8 cellular contexts compared by ENCODE assay signal in genomic region chr14:56874375-56874774, GRCh38.
DNase-seq lines count a peak whose midpoint lies in the region; ATAC-seq and TF ChIP-seq lines count a peak whose summit lies in the region.

No MANE protein-coding gene starts in this region.

- no peaks in the 10 kb centered on the region for H3F3A ChIP-seq in smooth muscle cell (ENCODE audit: low read depth)

- BruUV-seq in Caco-2 (replicated peaks; lab: Mats Ljungman, UMichigan), result no TSS peak

- H4K20me1 ChIP-seq in hepatocyte (ENCODE audit: insufficient read depth, poor library complexity, severe bottlenecking) (no peaks in the 10 kb centered on the region), smooth muscle cell (ENCODE audit: low read depth) (no peaks in the 10 kb centered on the region)

- TF ChIP-seq CTCF in Caco-2 (IDR thresholded peaks at IDR 0.05; ENCODE audit: insufficient read depth in 1 of 2, low read depth in 1 of 2, low read length in 1 of 2, severe bottlenecking in 1 of 2, unreplicated experiment in 1 of 2) (peak; percentile 55 to 57), hepatocyte (IDR thresholded peaks at IDR 0.05; ENCODE audit: poor library complexity) (peak; percentile 40), smooth muscle cell (IDR thresholded peaks at IDR 0.05; ENCODE audit: borderline replicate concordance, insufficient read depth, poor library complexity, severe bottlenecking) (no peak)

- no peak overlapping the region for H3K4me3 Mint-ChIP-seq in Caco-2 (ENCODE audit: unreplicated experiment)
- H3K4me3 Mint-ChIP-seq in activated T-helper 17 cell treated with anti-CD3 and anti-CD28 coated beads, Interleukin-2, amount 50 U/mL, for 72 hours, result no peak overlapping the region
- no peak overlapping the region for H3K4me3 Mint-ChIP-seq in activated naive CD4-positive, alpha-beta T cell treated with anti-CD3 and anti-CD28 coated beads, Interleukin-2, amount 10 ng/mL, durations not matched to agents 7 days and 5 days

- H3K9me3 ChIP-seq in Caco-2 (no peaks in the 10 kb centered on the region), HAP-1 (no peaks in the 10 kb centered on the region), hepatocyte (ENCODE audit: low read depth) (no peaks in the 10 kb centered on the region), smooth muscle cell (replicated peaks; ENCODE audit: low read depth) (no peaks in the 10 kb centered on the region)

- H3K9me3 Mint-ChIP-seq in Caco-2 (ENCODE audit: unreplicated experiment), result no peaks in the 10 kb centered on the region
- no peaks in the 10 kb centered on the region for H3K9me3 Mint-ChIP-seq in activated T-helper 17 cell treated with anti-CD3 and anti-CD28 coated beads, Interleukin-2, amount 50 U/mL, for 72 hours
- no peaks in the 10 kb centered on the region for H3K9me3 Mint-ChIP-seq in activated naive CD4-positive, alpha-beta T cell treated with anti-CD3 and anti-CD28 coated beads, Interleukin-2, amount 10 ng/mL, durations not matched to agents 7 days and 5 days

- no peak overlapping the region for H2AFZ ChIP-seq in hepatocyte
- H2AFZ ChIP-seq in smooth muscle cell (ENCODE audit: low read depth), result no peak overlapping the region

- no peaks in the 10 kb centered on the region for H3K9me2 ChIP-seq in hepatocyte (replicated peaks; ENCODE audit: insufficient read depth)

- in situ Hi-C loops in HAP-1 (cut with MboI; ENCODE audit: low sequenced_read_pairs), result no loop called here

- H3K4me3 ChIP-seq in Caco-2 (ENCODE audit: low read depth, low read length) (no peak overlapping the region), HAP-1 (no peak overlapping the region), hepatocyte (no peak overlapping the region), smooth muscle cell (no peak overlapping the region)

- H3K27ac Mint-ChIP-seq in Caco-2 (ENCODE audit: unreplicated experiment), result no peak overlapping the region
- H3K27ac Mint-ChIP-seq in activated T-helper 17 cell treated with anti-CD3 and anti-CD28 coated beads, Interleukin-2, amount 50 U/mL, for 72 hours, result no peak overlapping the region
- no peak overlapping the region for H3K27ac Mint-ChIP-seq in activated naive CD4-positive, alpha-beta T cell treated with anti-CD3 and anti-CD28 coated beads, Interleukin-2, amount 10 ng/mL, durations not matched to agents 7 days and 5 days

- H3K4me1 ChIP-seq in Caco-2, result no peaks in the 10 kb centered on the region
- H3K4me1 ChIP-seq in HAP-1, result peaks cover 18% of the 10 kb centered on the region
- H3K4me1 ChIP-seq in hepatocyte (ENCODE audit: insufficient read depth), result no peaks in the 10 kb centered on the region
- H3K4me1 ChIP-seq in smooth muscle cell (ENCODE audit: low read depth), result no peaks in the 10 kb centered on the region

- H3K27ac ChIP-seq in hepatocyte (no peak overlapping the region), smooth muscle cell (ENCODE audit: low read depth) (no peak overlapping the region)

- intact Hi-C loops in Caco-2 (cut with micrococcal nuclease; ENCODE audit: unreplicated experiment), result loop anchor here (1.0 to 10.0 kb wide), 4 partner anchors 190 to 383 kb away; no protein-coding TSS in a partner anchor

- H3K4me2 ChIP-seq in hepatocyte (no peak overlapping the region), smooth muscle cell (no peak overlapping the region)

- H3K36me3 Mint-ChIP-seq in Caco-2 (ENCODE audit: insufficient read depth, unreplicated experiment), result no peaks in the 10 kb centered on the region
- no peaks in the 10 kb centered on the region for H3K36me3 Mint-ChIP-seq in activated T-helper 17 cell treated with anti-CD3 and anti-CD28 coated beads, Interleukin-2, amount 50 U/mL, for 72 hours (ENCODE audit: low read depth)
- H3K36me3 Mint-ChIP-seq in activated naive CD4-positive, alpha-beta T cell treated with anti-CD3 and anti-CD28 coated beads, Interleukin-2, amount 10 ng/mL, durations not matched to agents 7 days and 5 days, result no peaks in the 10 kb centered on the region

- WGBS in hepatocyte (ENCODE audit: low lambda C conversion rate, missing lambda C conversion rate), result 33% methylated on average over 5 of the region's 5 CpGs
- WGBS in smooth muscle cell (ENCODE audit: low lambda C conversion rate), result 23% methylated on average over 5 of the region's 5 CpGs

- H3K9ac ChIP-seq in smooth muscle cell (ENCODE audit: low read depth), result no peak overlapping the region

- H3K4me1 Mint-ChIP-seq in Caco-2 (ENCODE audit: low read depth, unreplicated experiment), result no peaks in the 10 kb centered on the region
- no peaks in the 10 kb centered on the region for H3K4me1 Mint-ChIP-seq in activated T-helper 17 cell treated with anti-CD3 and anti-CD28 coated beads, Interleukin-2, amount 50 U/mL, for 72 hours
- no peaks in the 10 kb centered on the region for H3K4me1 Mint-ChIP-seq in activated naive CD4-positive, alpha-beta T cell treated with anti-CD3 and anti-CD28 coated beads, Interleukin-2, amount 10 ng/mL, durations not matched to agents 7 days and 5 days

- DNase-seq in Caco-2 (peak; percentile 49 to 52), HAP-1 (ENCODE audit: low spot score in 2 of 2) (peak; percentile 79 to 82), NCI-H82 treated with DMSO at 0.1 percent for 48 hours (lab: John Stamatoyannopoulos, UW; ENCODE audit: unreplicated experiment) (peak; percentile 90), hepatocyte (ENCODE audit: low spot score) (peak; percentile 44), RPMI8226 (no peak), smooth muscle cell (lab: John Stamatoyannopoulos, UW; ENCODE audit: unreplicated experiment) (no peak)
- no peak for DNase-seq in activated naive CD4-positive, alpha-beta T cell treated with anti-CD3 and anti-CD28 coated beads, Interleukin-2, amount 10 ng/mL, durations not matched to agents 7 days and 5 days

- ATAC-seq in activated T-helper 17 cell treated with anti-CD3 and anti-CD28 coated beads, Interleukin-2, amount 50 U/mL, for 72 hours (replicated peaks), result no peak

- H3K27me3 Mint-ChIP-seq in Caco-2 (ENCODE audit: insufficient read depth, unreplicated experiment), result peaks cover 4% of the 10 kb centered on the region
- peaks cover 12% of the 10 kb centered on the region for H3K27me3 Mint-ChIP-seq in activated T-helper 17 cell treated with anti-CD3 and anti-CD28 coated beads, Interleukin-2, amount 50 U/mL, for 72 hours
- peaks cover 5% of the 10 kb centered on the region for H3K27me3 Mint-ChIP-seq in activated naive CD4-positive, alpha-beta T cell treated with anti-CD3 and anti-CD28 coated beads, Interleukin-2, amount 10 ng/mL, durations not matched to agents 7 days and 5 days

- no peaks in the 10 kb centered on the region for H3K79me2 ChIP-seq in hepatocyte
- H3K79me2 ChIP-seq in smooth muscle cell (ENCODE audit: low read depth), result no peaks in the 10 kb centered on the region

- H3K27me3 ChIP-seq in Caco-2 (replicated peaks; ENCODE audit: control insufficient read depth, insufficient read depth, low read length), result no peaks in the 10 kb centered on the region
- H3K27me3 ChIP-seq in HAP-1 (ENCODE audit: low read depth), result no peaks in the 10 kb centered on the region
- no peaks in the 10 kb centered on the region for H3K27me3 ChIP-seq in hepatocyte
- H3K27me3 ChIP-seq in smooth muscle cell (ENCODE audit: low read depth), result no peaks in the 10 kb centered on the region

- H3K36me3 ChIP-seq in Caco-2 (ENCODE audit: control insufficient read depth, insufficient read depth, low read length) (no peaks in the 10 kb centered on the region), HAP-1 (replicated peaks) (no peaks in the 10 kb centered on the region), hepatocyte (replicated peaks; ENCODE audit: insufficient read depth, low read depth) (no peaks in the 10 kb centered on the region), smooth muscle cell (ENCODE audit: low read depth) (no peaks in the 10 kb centered on the region)

- POLR2A ChIA-PET in Caco-2 (lab: Charles Lee), result no interaction called here

- CTCF ChIA-PET in Caco-2 (lab: Charles Lee), result interaction anchor here (0.9 to 1.1 kb wide), 2 partner anchors 45 to 159 kb away, joined by 3 read pairs; no protein-coding TSS in a partner anchor
- CTCF ChIA-PET in activated naive CD4-positive, alpha-beta T cell treated with anti-CD3 and anti-CD28 coated beads, Interleukin-2, amount 10 ng/mL, durations not matched to agents 7 days and 5 days (lab: Charles Lee), result no interaction called here

Comparison
In these comparisons a context has a peak if more than half of its experiments do, and no peak if none do; other contexts are left out.
1. DNase-seq: peak in Caco-2 (2 of 2), HAP-1 (2 of 2), NCI-H82 treated with DMSO at 0.1 percent for 48 hours (single experiment) and hepatocyte (single experiment); none in RPMI8226 (single experiment), smooth muscle cell (single experiment) and activated naive CD4-positive, alpha-beta T cell treated with anti-CD3 and anti-CD28 coated beads, Interleukin-2, amount 10 ng/mL, durations not matched to agents 7 days and 5 days (single experiment).